1 cellular context compared by ENCODE assay signal in genomic region chr16:28374281-28374680, GRCh38. TPM values are rescaled to one million over a fixed set of nuclear protein-coding genes. Genes with fewer than 3 reads are reported as not detected.
"Had no signal": no experiment of that assay in that cellular context is flagged by ENCODE, and none has a peak within 500 bp of the region (broad histone marks: within the 10 kb centered on the region; RNA-seq: fewer than 3 reads in every experiment).

No MANE protein-coding gene starts in this region.

RNA-seq across cellular contexts. Expression of gene NPIPB6, which starts 11.0 kb away (rescaled TPM):
- total RNA-seq: activated naive CD8-positive, alpha-beta T cell treated with anti-CD3 and anti-CD28 coated beads for 36 hours had no signal
